Comparison of ENCODE assay signal across 9 cellular contexts in the genomic region with DNA sequence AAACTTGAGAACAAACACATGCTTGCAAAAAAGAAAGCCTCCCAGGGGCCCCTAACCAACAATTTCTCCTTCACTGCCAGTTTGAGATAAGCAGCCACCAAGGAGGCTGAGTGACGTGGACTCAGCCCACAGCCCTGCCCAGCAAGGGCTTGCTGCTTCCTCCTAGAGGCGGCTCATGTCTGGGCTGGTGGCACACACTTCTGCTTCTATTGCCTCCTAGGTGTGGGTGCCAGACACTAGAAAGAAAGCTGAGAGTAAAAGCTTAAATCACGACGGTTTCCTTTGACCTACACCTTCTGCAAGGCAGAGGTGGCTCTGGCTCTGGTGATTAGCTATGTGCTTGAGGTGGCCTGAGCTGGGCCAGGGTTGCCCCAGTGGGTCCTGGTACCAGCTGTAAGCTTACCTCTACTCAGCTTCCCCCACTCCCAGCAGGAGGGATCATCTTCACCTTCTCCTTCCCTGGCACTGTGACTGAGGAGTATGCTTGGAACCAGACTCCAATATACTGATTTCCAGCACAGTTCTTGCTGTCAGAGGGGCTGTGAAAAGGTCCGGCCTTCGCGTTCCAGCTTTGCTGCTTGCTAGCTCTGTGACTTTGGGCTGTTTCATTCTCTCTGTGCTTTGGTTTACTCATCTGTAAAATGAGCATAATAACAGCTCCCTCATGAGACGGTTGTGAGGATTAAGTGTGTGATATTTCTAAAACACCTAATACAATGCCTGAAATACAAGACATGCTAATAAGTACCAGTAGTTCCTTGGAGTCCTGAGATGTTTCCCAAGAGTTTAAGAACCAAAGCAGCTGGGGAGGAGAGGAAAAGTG.
DNase-seq lines count a peak whose midpoint lies in the region; ATAC-seq, FAIRE-seq and TF ChIP-seq lines count a peak whose summit lies in the region.
"Had no signal": no experiment of that assay in that cellular context is flagged by ENCODE, and none has a peak within 500 bp of the region (broad histone marks: within the 10 kb centered on the region; RNA-seq: fewer than 3 reads in every experiment).

No MANE protein-coding gene starts in this region.

- DNase-seq in GM12865 (ENCODE audit: low read depth): peak; percentile 17
- peak; percentile 79 for DNase-seq in activated CD4-positive, alpha-beta T cell treated with anti-CD3 and anti-CD28 coated beads for 36 hours
- DNase-seq in GM12878 (ENCODE audit: low read depth, low spot score): no peak
- peak; percentile 57 to 61 for DNase-seq in stimulated activated CD4-positive, alpha-beta T cell treated with anti-CD3 and anti-CD28 coated beads, Interleukin-2, amount 100 ng/mL, for 24 hours
- no peak for DNase-seq in esophagus muscularis mucosa (ENCODE audit: extremely low spot score)
- DNase-seq in colonic mucosa: no peak
- DNase-seq in H7: no peak

- no peaks in the 10 kb centered on the region for H3K9me3 Mint-ChIP-seq in activated CD4-positive, alpha-beta T cell treated with anti-CD3 and anti-CD28 coated beads for 36 hours (ENCODE audit: low read depth)

- BruUV-seq in GM12878 (replicated peaks; lab: Mats Ljungman, UMichigan): no TSS peak

- peak overlapping the region; percentile 52 for H3K27ac Mint-ChIP-seq in activated CD4-positive, alpha-beta T cell treated with anti-CD3 and anti-CD28 coated beads for 36 hours

- TF ChIP-seq CTCF in GM12865 (IDR thresholded peaks at IDR 0.05; ENCODE audit: insufficient read depth, low read depth, low read length, missing control alignments) (peak; percentile 0), GM12878 (IDR thresholded peaks at IDR 0.05 in 2 of 3, conservative IDR thresholded peaks at IDR 0.05 in 1 of 3; ENCODE audit: control insufficient read depth in 2 of 3, extremely low read depth in 1 of 3, insufficient read depth in 1 of 3, low read depth in 3 of 3, low read length in 3 of 3) (no peak), esophagus muscularis mucosa (IDR thresholded peaks at IDR 0.05) (no peak), colonic mucosa (IDR thresholded peaks at IDR 0.05) (no peak)

- SMC1A ChIA-PET in GM12878 (lab: Charles Lee; ENCODE audit: uncharacterized antibody, unreplicated experiment): interaction anchor here (0.9 to 3.4 kb wide), 8 partner anchors 14 to 565 kb away, joined by 3 to 15 read pairs (median 4); no protein-coding TSS in a partner anchor

- POLR2A ChIA-PET in activated CD4-positive, alpha-beta T cell treated with anti-CD3 and anti-CD28 coated beads for 36 hours (lab: Charles Lee): interaction anchor here (0.6 kb wide), 2 partner anchors 98 to 385 kb away, joined by 4 to 8 read pairs; no protein-coding TSS in a partner anchor
- POLR2A ChIA-PET in GM12878 (lab: Charles Lee): no interaction called here

- no peaks in the 10 kb centered on the region for H3K27me3 Mint-ChIP-seq in activated CD4-positive, alpha-beta T cell treated with anti-CD3 and anti-CD28 coated beads for 36 hours

- no peak overlapping the region for H3K9ac ChIP-seq in GM12878 (ENCODE audit: control insufficient read depth, insufficient read depth, low read length)
- H3K9ac ChIP-seq in colonic mucosa (ENCODE audit: low read depth in 2 of 2, low read length in 2 of 2): no peak overlapping the region

- H3K27ac ChIP-seq in GM12878 (ENCODE audit: control insufficient read depth, insufficient read depth) (no peak overlapping the region), esophagus muscularis mucosa (replicated peaks in 1 of 4) (no peak overlapping the region), colonic mucosa (no peak overlapping the region)
- H3K27ac ChIP-seq: coronary artery had no signal

- H3K4me3 Mint-ChIP-seq in activated CD4-positive, alpha-beta T cell treated with anti-CD3 and anti-CD28 coated beads for 36 hours: peak overlapping the region; percentile 14

- H3K36me3 ChIP-seq in GM12878 (ENCODE audit: control insufficient read depth in 2 of 2, insufficient read depth in 2 of 2, low read length in 1 of 2) (no peaks in the 10 kb centered on the region), esophagus muscularis mucosa (no peaks in the 10 kb centered on the region), colonic mucosa (no peaks in the 10 kb centered on the region), H7 (replicated peaks; ENCODE audit: control insufficient read depth, insufficient read depth, low read length) (no peaks in the 10 kb centered on the region)

- no peak overlapping the region for H2AFZ ChIP-seq in GM12878 (ENCODE audit: control insufficient read depth, low read depth, low read length)

- TF ChIP-seq RAD21 in GM12878 (IDR thresholded peaks at IDR 0.05; ENCODE audit: insufficient read depth, low read depth, low read length): no peak

- H3K4me1 ChIP-seq in GM12878 (ENCODE audit: control insufficient read depth, insufficient read depth, low read length) (no peaks in the 10 kb centered on the region), esophagus muscularis mucosa (no peaks in the 10 kb centered on the region), colonic mucosa (no peaks in the 10 kb centered on the region)

- no peaks in the 10 kb centered on the region for H3K36me3 Mint-ChIP-seq in activated CD4-positive, alpha-beta T cell treated with anti-CD3 and anti-CD28 coated beads for 36 hours (ENCODE audit: low read depth)

- H3K79me2 ChIP-seq in GM12878 (ENCODE audit: control insufficient read depth, insufficient read depth, low read length): no peaks in the 10 kb centered on the region

- CTCF ChIA-PET in activated CD4-positive, alpha-beta T cell treated with anti-CD3 and anti-CD28 coated beads for 36 hours (lab: Charles Lee): interaction anchor here (0.7 to 4.6 kb wide), 26 partner anchors 10 to 315 kb away, joined by 3 to 37 read pairs (median 5); no protein-coding TSS in a partner anchor
- CTCF ChIA-PET in GM12878 (lab: Yijun Ruan, JAX): interaction anchor here (0.6 to 4.1 kb wide), 14 partner anchors 11 to 663 kb away, joined by 3 to 33 read pairs (median 4); no protein-coding TSS in a partner anchor

- in situ Hi-C loops in GM12878 (cut with MboI): no loop called here

- H3K9me3 ChIP-seq in GM12878 (replicated peaks; ENCODE audit: control insufficient read depth, insufficient read depth, low read length): no peaks in the 10 kb centered on the region
- no peaks in the 10 kb centered on the region for H3K9me3 ChIP-seq in esophagus muscularis mucosa
- H3K9me3 ChIP-seq in colonic mucosa: no peaks in the 10 kb centered on the region

- peaks cover 0 to 3% of the 10 kb centered on the region in 2 experiments; a peak in 3 of 4 replicates for H3K27me3 ChIP-seq in GM12878 (replicated peaks in 1 of 2; ENCODE audit: control insufficient read depth in 2 of 2, insufficient read depth in 2 of 2, low read length in 1 of 2)
- H3K27me3 ChIP-seq in esophagus muscularis mucosa: peaks cover 0 to 17% (median 0%) of the 10 kb centered on the region in 4 donors
- no peaks in the 10 kb centered on the region for H3K27me3 ChIP-seq in colonic mucosa
- no peaks in the 10 kb centered on the region for H3K27me3 ChIP-seq in H7 (ENCODE audit: control insufficient read depth, insufficient read depth, low read length)

- H3K4me1 Mint-ChIP-seq in activated CD4-positive, alpha-beta T cell treated with anti-CD3 and anti-CD28 coated beads for 36 hours: peaks cover 18% of the 10 kb centered on the region

- peak; percentile 98 for ATAC-seq in activated CD4-positive, alpha-beta T cell treated with anti-CD3 and anti-CD28 coated beads for 36 hours
- ATAC-seq in GM12878: peak; percentile 83
- ATAC-seq in GM19455 (IDR thresholded peaks at IDR 0.05; ENCODE audit: unreplicated experiment): no peak

- RAD21 ChIA-PET in GM12878 (lab: Charles Lee; ENCODE audit: unreplicated experiment): interaction anchor here (0.7 to 2.5 kb wide), 4 partner anchors 11 to 314 kb away, joined by 3 to 14 read pairs (median 3); no protein-coding TSS in a partner anchor

- 33% methylated on average over 8 of the region's 8 CpGs for WGBS in GM12878 (ENCODE audit: insufficient coverage, insufficient replicate concordance, low lambda C conversion rate, missing lambda C conversion rate)
- 64% methylated on average over 7 of the region's 8 CpGs for WGBS in esophagus muscularis mucosa

- no peaks in the 10 kb centered on the region for H4K20me1 ChIP-seq in GM12878 (ENCODE audit: control insufficient read depth, insufficient read depth)

- FAIRE-seq in GM12878 (lab: Jason Lieb, UNC): no peak

- intact Hi-C loops in activated CD4-positive, alpha-beta T cell treated with anti-CD3 and anti-CD28 coated beads for 36 hours (cut with DNase I, micrococcal nuclease): loop anchor here (1.0 kb wide), 1 partner anchor 78 kb away; no protein-coding TSS in a partner anchor
- intact Hi-C loops in GM12878 (cut with micrococcal nuclease; ENCODE audit: unreplicated experiment): loop anchor here (10.0 kb wide), 3 partner anchors 78 to 562 kb away; partner anchors contain the start of gene CCND2
- intact Hi-C loops in esophagus muscularis mucosa (cut with DNase I): no loop called here
- intact Hi-C loops in colonic mucosa (cut with DNase I): no loop called here

- H3K4me3 ChIP-seq in GM12865 (ENCODE audit: low read depth, low read length) (no peak overlapping the region), GM12878 (no peak overlapping the region), esophagus muscularis mucosa (no peak overlapping the region), colonic mucosa (no peak overlapping the region), H7 (ENCODE audit: insufficient read depth, low read depth, low read length) (no peak overlapping the region)
- H3K4me3 ChIP-seq: coronary artery had no signal

- TF ChIP-seq POLR2A in GM12878 (IDR thresholded peaks at IDR 0.05; ENCODE audit: low read depth, low read length) (no peak), esophagus muscularis mucosa (IDR thresholded peaks at IDR 0.05; ENCODE audit: low read depth) (no peak)

- H3K4me2 ChIP-seq in GM12878 (ENCODE audit: control insufficient read depth, insufficient read depth): no peak overlapping the region

- TF ChIP-seq EP300 in GM12878 (IDR thresholded peaks at IDR 0.05; ENCODE audit: borderline replicate concordance in 1 of 2, control insufficient read depth in 1 of 2, low read depth in 2 of 2, low read length in 2 of 2) (no peak), esophagus muscularis mucosa (IDR thresholded peaks at IDR 0.05) (no peak)

TF ChIP-seq in GM12878, 131 proteins besides CTCF, POLR2A, EP300 and RAD21:
- TF ChIP-seq PKNOX1 (IDR thresholded peaks at IDR 0.05) (peak; percentile 39; the same call in 1 of the 2 replicates), KLF5 (IDR thresholded peaks at IDR 0.05; ENCODE audit: partially characterized antibody) (no peak)

Comparison
In these comparisons a context has a peak if more than half of its experiments do, and no peak if none do; other contexts are left out.
1. DNase-seq: peak in GM12865 (single experiment), activated CD4-positive, alpha-beta T cell treated with anti-CD3 and anti-CD28 coated beads for 36 hours (single experiment) and stimulated activated CD4-positive, alpha-beta T cell treated with anti-CD3 and anti-CD28 coated beads, Interleukin-2, amount 100 ng/mL, for 24 hours (2 of 2); none in GM12878 (single experiment), esophagus muscularis mucosa (single experiment), colonic mucosa (single experiment) and H7 (single experiment).
2. intact Hi-C loops: an anchor here in activated CD4-positive, alpha-beta T cell treated with anti-CD3 and anti-CD28 coated beads for 36 hours (1.0 kb wide) and GM12878 (10.0 kb wide); none called in esophagus muscularis mucosa and colonic mucosa.